1 cellular context compared by ENCODE assay signal in the genomic region with DNA sequence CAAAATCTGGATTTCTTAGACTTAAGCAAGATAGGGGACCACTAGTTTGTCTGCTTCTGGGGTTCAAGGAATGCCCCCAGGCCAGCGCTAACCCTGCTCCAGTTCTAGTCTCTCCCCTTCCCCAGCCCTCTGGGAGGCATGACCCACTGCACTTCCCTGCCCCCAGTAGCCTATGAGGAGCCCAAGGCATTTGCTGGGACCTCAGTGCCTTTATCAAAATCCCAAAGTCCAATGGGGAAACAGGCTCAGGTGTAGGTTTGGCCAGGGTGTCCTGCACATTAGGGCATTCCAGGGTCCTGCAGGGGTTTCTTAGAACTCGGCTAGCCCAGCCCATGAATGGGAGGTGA.
TF ChIP-seq lines count a peak whose summit lies in the region.

No MANE protein-coding gene starts in this region.

TF ChIP-seq in HepG2, 621 proteins besides CTCF, POLR2A, EP300 and RAD21:
- no peak for TF ChIP-seq SP1 (IDR thresholded peaks at IDR 0.05)
- 0 out of 2 replicates have a peak, but pooled peaks have one; percentile 3 for TF ChIP-seq SP1 (CRISPR knock-in tag; IDR thresholded peaks at IDR 0.05)
- TF ChIP-seq CHCHD3 (CRISPR knock-in tag; IDR thresholded peaks at IDR 0.05): 0 out of 2 replicates have a peak, but pooled peaks have one; percentile 19
- TF ChIP-seq ZNF317 (CRISPR knock-in tag; IDR thresholded peaks at IDR 0.05): no peak
- peak; percentile 9; the same call in 1 of the 2 replicates for TF ChIP-seq ZNF777 (CRISPR knock-in tag; IDR thresholded peaks at IDR 0.05)
